ENCODE assay signal across 15 cellular contexts in the genomic region with DNA sequence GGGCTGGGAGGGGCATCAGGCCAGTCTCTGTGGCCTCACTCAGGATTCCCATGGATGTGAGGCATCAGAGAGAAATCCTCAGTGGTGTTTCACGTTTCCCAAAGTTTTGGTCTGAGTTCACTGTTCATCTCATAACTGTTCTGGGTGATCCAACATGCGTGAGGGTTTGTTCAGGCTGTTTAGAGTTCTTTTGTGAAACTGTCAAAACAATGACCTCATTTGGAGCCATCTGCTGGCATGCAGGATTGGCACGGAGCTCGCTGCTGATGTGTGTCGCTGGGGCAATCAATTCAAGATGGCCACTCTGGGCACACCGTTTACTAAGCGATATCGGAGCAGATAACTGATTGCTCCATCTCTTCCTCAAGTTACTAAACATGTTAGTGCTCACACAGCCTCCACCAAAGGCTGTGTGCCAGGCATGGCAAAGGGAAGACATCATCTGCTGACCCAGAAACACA.
A peak's percentile ranks its signal among the peaks of the same experiment; 100 is the strongest.
DNase-seq lines count a peak whose midpoint lies in the region; ATAC-seq and TF ChIP-seq lines count a peak whose summit lies in the region.
"Had no signal": no experiment of that assay in that cellular context is flagged by ENCODE, and none has a peak within 500 bp of the region (broad histone marks: within the 10 kb centered on the region; RNA-seq: fewer than 3 reads in every experiment).

No MANE protein-coding gene starts in this region.

- WGBS in hepatocyte (ENCODE audit: low lambda C conversion rate, missing lambda C conversion rate) = 72% methylated on average over 8 of the region's 8 CpGs
- 24 to 32% (median 29%) methylated on average over 8 of the region's 8 CpGs for WGBS in psoas muscle, 3 donors

- ATAC-seq in psoas muscle (peak in 2 of 4 donors; percentile 27 to 56), HG03108 (IDR thresholded peaks at IDR 0.05; ENCODE audit: unreplicated experiment) (no peak), GM21367 (IDR thresholded peaks at IDR 0.05; ENCODE audit: unreplicated experiment) (no peak), HG02610 (IDR thresholded peaks at IDR 0.05; ENCODE audit: unreplicated experiment) (no peak)
- ATAC-seq: lower lobe of right lung had no signal

- H2AFZ ChIP-seq in hepatocyte = peak overlapping the region; percentile 7

- H3K9me3 ChIP-seq in SJSA1 (replicated peaks) = no peaks in the 10 kb centered on the region; the same call in 1 of the 2 replicates
- H3K9me3 ChIP-seq in hepatocyte (ENCODE audit: low read depth) = no peaks in the 10 kb centered on the region
- H3K9me3 ChIP-seq in psoas muscle = no peaks in the 10 kb centered on the region
- H3K9me3 ChIP-seq in HAP-1 = no peaks in the 10 kb centered on the region
- H3K9me3 ChIP-seq: lower lobe of right lung had no signal

- H3K4me1 ChIP-seq in SJSA1 (replicated peaks) (peaks cover 16% of the 10 kb centered on the region), hepatocyte (ENCODE audit: insufficient read depth) (no peaks in the 10 kb centered on the region), psoas muscle (no peaks in the 10 kb centered on the region), HAP-1 (no peaks in the 10 kb centered on the region)
- H3K4me1 ChIP-seq: lower lobe of right lung had no signal

- no peak overlapping the region for H3K4me2 ChIP-seq in hepatocyte

- H3K79me2 ChIP-seq in hepatocyte = no peaks in the 10 kb centered on the region

- TF ChIP-seq CTCF in hepatocyte (IDR thresholded peaks at IDR 0.05; ENCODE audit: poor library complexity) = no peak
- no peak for TF ChIP-seq CTCF in psoas muscle (IDR thresholded peaks at IDR 0.05)

- H3K27ac ChIP-seq in SJSA1 (peak overlapping the region; percentile 67), hepatocyte (peak overlapping the region; percentile 24), psoas muscle (no peak overlapping the region)
- H3K27ac ChIP-seq: lower lobe of right lung had no signal

- intact Hi-C loops in psoas muscle (cut with DNase I) = no loop called here

- H3K9me2 ChIP-seq in hepatocyte (replicated peaks; ENCODE audit: insufficient read depth) = no peaks in the 10 kb centered on the region

- H3K4me3 ChIP-seq in SJSA1 (no peak overlapping the region), hepatocyte (no peak overlapping the region), psoas muscle (no peak overlapping the region), HAP-1 (no peak overlapping the region)
- H3K4me3 ChIP-seq: lower lobe of right lung had no signal

- DNase-seq in Daoy (ENCODE audit: low read depth) = peak; percentile 4
- peak; percentile 56 to 81 for DNase-seq in SJSA1 (ENCODE audit: low read depth in 1 of 2, low spot score in 2 of 2)
- no peak for DNase-seq in hepatocyte (ENCODE audit: low spot score)
- peak; percentile 40 to 66 for DNase-seq in psoas muscle
- no peak for DNase-seq in HAP-1 (ENCODE audit: low spot score in 2 of 2)
- DNase-seq: activated CD4-positive, alpha-beta T cell treated with anti-CD3 and anti-CD28 coated beads, Interleukin-2, amount 50 U/mL, for 4 hours; AML-193; endodermal cell; Kasumi-1; lower lobe of right lung; NCI-H2227 treated with DMSO at 0.1 percent for 48 hours; T1000 had no signal

- H3K27me3 ChIP-seq in SJSA1 (replicated peaks) = no peaks in the 10 kb centered on the region
- H3K27me3 ChIP-seq in hepatocyte = no peaks in the 10 kb centered on the region
- H3K27me3 ChIP-seq in psoas muscle (ENCODE audit: insufficient read depth in 3 of 3, low read length in 2 of 3) = no peaks in the 10 kb centered on the region
- H3K27me3 ChIP-seq in HAP-1 (ENCODE audit: low read depth) = no peaks in the 10 kb centered on the region

- H3K36me3 ChIP-seq in SJSA1 = no peaks in the 10 kb centered on the region
- H3K36me3 ChIP-seq in hepatocyte (replicated peaks; ENCODE audit: insufficient read depth, low read depth) = no peaks in the 10 kb centered on the region
- no peaks in the 10 kb centered on the region for H3K36me3 ChIP-seq in psoas muscle (ENCODE audit: insufficient read depth in 1 of 2, low read depth in 1 of 2)
- H3K36me3 ChIP-seq in HAP-1 (replicated peaks) = no peaks in the 10 kb centered on the region
- H3K36me3 ChIP-seq: lower lobe of right lung had no signal

- in situ Hi-C loops in HAP-1 (cut with MboI; ENCODE audit: low sequenced_read_pairs) = no loop called here

- no peaks in the 10 kb centered on the region for H4K20me1 ChIP-seq in hepatocyte (ENCODE audit: insufficient read depth, poor library complexity, severe bottlenecking)

Comparison
In these comparisons a context has a peak if more than half of its experiments do, and no peak if none do; other contexts are left out.
1. DNase-seq: peak in Daoy (single experiment), SJSA1 (2 of 2) and psoas muscle (2 of 2); none in hepatocyte (single experiment) and HAP-1 (0 of 2).